ENCODE assay signal across 29 cellular contexts in genomic region chr13:95560387-95560786, GRCh38. TPM values are rescaled to one million over a fixed set of nuclear protein-coding genes. Genes with fewer than 3 reads are reported as not detected.
"Had no signal": no experiment of that assay in that cellular context is flagged by ENCODE, and none has a peak within 500 bp of the region (broad histone marks: within the 10 kb centered on the region; RNA-seq: fewer than 3 reads in every experiment).

No MANE protein-coding gene starts in this region.

- ATAC-seq: esophagus mucosa; gastrocnemius medialis; heart right ventricle; left cardiac atrium; left lung; left ventricle myocardium superior; lower lobe of right lung; naive thymus-derived CD4-positive, alpha-beta T cell had no signal

- H3K36me3 ChIP-seq: esophagus squamous epithelium, gastrocnemius medialis, heart right ventricle, left lung, lower lobe of right lung had no signal

- H3K27ac ChIP-seq: coronary artery, dorsolateral prefrontal cortex, epithelial cell of prostate, esophagus squamous epithelium, gastrocnemius medialis, heart right ventricle, left lung, lower lobe of right lung had no signal

- DNase-seq: dermis blood vessel endothelial cell; dorsolateral prefrontal cortex; effector CD4-positive, alpha-beta T cell; effector memory CD4-positive, alpha-beta T cell; erythroblast; esophagus squamous epithelium; foreskin fibroblast; foreskin melanocyte; gastrocnemius medialis; glutamatergic neuron; head of caudate nucleus; heart right ventricle; hippocampal formation; left cardiac atrium; left lung; left ventricle myocardium superior; lower lobe of right lung; mesenchymal stem cell; midbrain; naive thymus-derived CD4-positive, alpha-beta T cell had no signal

- H3K4me3 ChIP-seq: coronary artery, dorsolateral prefrontal cortex, esophagus squamous epithelium, gastrocnemius medialis, heart right ventricle, left lung, lower lobe of right lung had no signal

- H3K9me3 ChIP-seq: esophagus squamous epithelium, gastrocnemius medialis, heart right ventricle, left lung, lower lobe of right lung had no signal

- FAIRE-seq: colon, islet of Langerhans, keratinocyte had no signal

- H3K4me1 Mint-ChIP-seq: naive thymus-derived CD4-positive, alpha-beta T cell had no signal

- H3K27ac Mint-ChIP-seq: naive thymus-derived CD4-positive, alpha-beta T cell had no signal

- H3K4me1 ChIP-seq: esophagus squamous epithelium, gastrocnemius medialis, left lung, lower lobe of right lung had no signal

- H3K4me3 Mint-ChIP-seq: naive thymus-derived CD4-positive, alpha-beta T cell had no signal

RNA-seq across cellular contexts. Expression of gene CLDN10, which starts 7.9 kb away (rescaled TPM):
- total RNA-seq: gastrocnemius medialis; glomerular endothelial cell; left cardiac atrium; left ventricle myocardium superior; mesenteric fat pad; mononuclear cell; naive thymus-derived CD4-positive, alpha-beta T cell had no signal
- polyA plus RNA-seq: keratinocyte; naive thymus-derived CD4-positive, alpha-beta T cell had no signal
